In the genomic region with DNA sequence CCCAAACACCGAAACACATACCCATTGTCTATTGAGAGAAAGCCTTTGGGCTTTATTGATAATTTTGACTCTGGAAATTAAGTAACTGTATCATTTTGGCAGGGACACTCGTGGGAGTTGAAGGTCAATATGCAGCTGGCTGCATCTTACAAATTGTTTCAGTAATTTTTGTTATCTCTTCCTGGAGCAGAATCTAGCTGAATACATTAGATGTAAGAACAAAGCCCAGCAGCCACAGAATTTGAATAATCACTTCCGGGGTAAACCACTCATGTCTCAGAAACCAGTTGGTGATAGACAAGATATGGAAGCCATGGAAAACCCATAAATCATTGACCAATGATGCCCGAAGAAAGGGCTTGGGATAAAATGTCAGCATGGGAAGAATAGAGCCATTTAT, we compare ENCODE assay signal across 1 cellular context.
TF ChIP-seq lines count a peak whose summit lies in the region.

No MANE protein-coding gene starts in this region.

TF ChIP-seq in GM23338, 12 proteins besides CTCF, POLR2A, EP300 and RAD21 (continued from another document):
- TF ChIP-seq, protein P1, sequence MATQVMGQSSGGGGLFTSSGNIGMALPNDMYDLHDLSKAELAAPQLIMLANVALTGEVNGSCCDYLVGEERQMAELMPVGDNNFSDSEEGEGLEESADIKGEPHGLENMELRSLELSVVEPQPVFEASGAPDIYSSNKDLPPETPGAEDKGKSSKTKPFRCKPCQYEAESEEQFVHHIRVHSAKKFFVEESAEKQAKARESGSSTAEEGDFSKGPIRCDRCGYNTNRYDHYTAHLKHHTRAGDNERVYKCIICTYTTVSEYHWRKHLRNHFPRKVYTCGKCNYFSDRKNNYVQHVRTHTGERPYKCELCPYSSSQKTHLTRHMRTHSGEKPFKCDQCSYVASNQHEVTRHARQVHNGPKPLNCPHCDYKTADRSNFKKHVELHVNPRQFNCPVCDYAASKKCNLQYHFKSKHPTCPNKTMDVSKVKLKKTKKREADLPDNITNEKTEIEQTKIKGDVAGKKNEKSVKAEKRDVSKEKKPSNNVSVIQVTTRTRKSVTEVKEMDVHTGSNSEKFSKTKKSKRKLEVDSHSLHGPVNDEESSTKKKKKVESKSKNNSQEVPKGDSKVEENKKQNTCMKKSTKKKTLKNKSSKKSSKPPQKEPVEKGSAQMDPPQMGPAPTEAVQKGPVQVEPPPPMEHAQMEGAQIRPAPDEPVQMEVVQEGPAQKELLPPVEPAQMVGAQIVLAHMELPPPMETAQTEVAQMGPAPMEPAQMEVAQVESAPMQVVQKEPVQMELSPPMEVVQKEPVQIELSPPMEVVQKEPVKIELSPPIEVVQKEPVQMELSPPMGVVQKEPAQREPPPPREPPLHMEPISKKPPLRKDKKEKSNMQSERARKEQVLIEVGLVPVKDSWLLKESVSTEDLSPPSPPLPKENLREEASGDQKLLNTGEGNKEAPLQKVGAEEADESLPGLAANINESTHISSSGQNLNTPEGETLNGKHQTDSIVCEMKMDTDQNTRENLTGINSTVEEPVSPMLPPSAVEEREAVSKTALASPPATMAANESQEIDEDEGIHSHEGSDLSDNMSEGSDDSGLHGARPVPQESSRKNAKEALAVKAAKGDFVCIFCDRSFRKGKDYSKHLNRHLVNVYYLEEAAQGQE (IDR thresholded peaks at IDR 0.05; ENCODE audit: unreplicated experiment) = no peak
- TF ChIP-seq CREB1 (CRISPR knock-in tag; IDR thresholded peaks at IDR 0.05; ENCODE audit: low read depth) (no peak), ZNF462 (CRISPR knock-in tag; IDR thresholded peaks at IDR 0.05) (no peak), EZH2phosphoT487 (IDR thresholded peaks at IDR 0.05; ENCODE audit: unreplicated experiment) (no peak)
- TF ChIP-seq, protein P2, sequence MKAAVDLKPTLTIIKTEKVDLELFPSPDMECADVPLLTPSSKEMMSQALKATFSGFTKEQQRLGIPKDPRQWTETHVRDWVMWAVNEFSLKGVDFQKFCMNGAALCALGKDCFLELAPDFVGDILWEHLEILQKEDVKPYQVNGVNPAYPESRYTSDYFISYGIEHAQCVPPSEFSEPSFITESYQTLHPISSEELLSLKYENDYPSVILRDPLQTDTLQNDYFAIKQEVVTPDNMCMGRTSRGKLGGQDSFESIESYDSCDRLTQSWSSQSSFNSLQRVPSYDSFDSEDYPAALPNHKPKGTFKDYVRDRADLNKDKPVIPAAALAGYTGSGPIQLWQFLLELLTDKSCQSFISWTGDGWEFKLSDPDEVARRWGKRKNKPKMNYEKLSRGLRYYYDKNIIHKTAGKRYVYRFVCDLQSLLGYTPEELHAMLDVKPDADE (IDR thresholded peaks at IDR 0.05) = no peak
